ENCODE assay signal across 13 cellular contexts in the genomic region with DNA sequence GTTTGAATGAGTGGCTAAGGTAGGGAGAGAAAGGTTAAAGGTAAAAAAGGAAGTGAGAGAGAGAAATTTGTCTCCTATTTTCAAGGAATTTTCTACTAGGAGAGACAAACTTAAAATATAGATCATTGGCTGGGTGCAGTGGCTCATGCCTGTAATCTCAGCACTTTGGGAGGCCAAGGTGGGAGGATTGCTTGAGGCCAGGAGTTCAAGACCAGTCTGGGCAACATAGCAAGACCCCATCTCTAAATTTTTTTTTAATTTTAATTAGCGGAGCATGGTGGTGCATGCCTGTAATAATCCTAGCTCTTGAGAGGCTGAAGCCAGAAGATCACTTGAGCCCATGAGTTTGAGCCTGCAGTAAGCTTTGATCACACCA. TPM values are rescaled to one million over a fixed set of nuclear protein-coding genes. Genes with fewer than 3 reads are reported as not detected.
DNase-seq lines count a peak whose midpoint lies in the region; ATAC-seq, FAIRE-seq and TF ChIP-seq lines count a peak whose summit lies in the region.
"Not testable (repeated sequence)": the region's sequence is repeated elsewhere in the genome, so short reads cannot be mapped to it uniquely, and the experiment has no call there.
"Had no signal": no experiment of that assay in that cellular context is flagged by ENCODE, and none has a peak within 500 bp of the region (broad histone marks: within the 10 kb centered on the region; RNA-seq: fewer than 3 reads in every experiment).

No MANE protein-coding gene starts in this region.

- not testable (repeated sequence) for H3K4me1 ChIP-seq in CD4-positive, CD25-positive, alpha-beta regulatory T cell (ENCODE audit: control insufficient read depth, insufficient read depth, low read length, poor library complexity, severe bottlenecking); K562 (replicated peaks in 1 of 2; ENCODE audit: control insufficient read depth in 2 of 2, insufficient read depth in 2 of 2, low read length in 2 of 2); esophagus muscularis mucosa
- peaks cover 12% of the 10 kb centered on the region for H3K4me1 ChIP-seq in PC-3 (ENCODE audit: insufficient read depth, low read length)
- peaks cover 3 to 19% (median 9%) of the 10 kb centered on the region in 4 donors for H3K4me1 ChIP-seq in liver (ENCODE audit: control insufficient read depth in 4 of 4, insufficient read depth in 4 of 4, low read length in 3 of 4)
- peaks cover 18 to 27% (median 19%) of the 10 kb centered on the region in 3 donors for H3K4me1 ChIP-seq in pancreas
- H3K4me1 ChIP-seq in transverse colon, result peaks cover 11 to 26% (median 21%) of the 10 kb centered on the region in 4 donors

- H3K4me3 ChIP-seq in CD4-positive, CD25-positive, alpha-beta regulatory T cell (ENCODE audit: low read depth, low read length); PC-3 (ENCODE audit: low read length); K562; esophagus muscularis mucosa; liver (ENCODE audit: low read depth in 1 of 3, low read length in 3 of 3); pancreas; transverse colon: not testable (repeated sequence)

- TF ChIP-seq POLR2A in K562 (conservative IDR thresholded peaks at IDR 0.05); esophagus muscularis mucosa (IDR thresholded peaks at IDR 0.05; ENCODE audit: low read depth); transverse colon (IDR thresholded peaks at IDR 0.05): not testable (repeated sequence)

- H3K4me1 Mint-ChIP-seq in CD4-positive, CD25-positive, alpha-beta regulatory T cell, result not testable (repeated sequence)

- in situ Hi-C loops in K562 (cut with MboI); transverse colon (cut with MboI; ENCODE audit: low pct_ligation_motif_present in 1 of 4, low pct_unique_long_range_greater_than_20kb in 1 of 4, low sequenced_read_pairs in 3 of 4): not testable (repeated sequence)

- not testable (repeated sequence) for H3K27ac ChIP-seq in CD4-positive, CD25-positive, alpha-beta regulatory T cell (ENCODE audit: insufficient read depth, low read length, poor library complexity, severe bottlenecking); K562 (ENCODE audit: extremely low read depth, low read depth, low read length); esophagus muscularis mucosa (replicated peaks in 1 of 4)
- H3K27ac ChIP-seq in PC-3 (ENCODE audit: low read length), result peak overlapping the region; percentile 37; the same call in 1 of the 2 replicates
- H3K27ac ChIP-seq in liver (ENCODE audit: low read depth in 1 of 2, low read length in 2 of 2), result peak overlapping the region; percentile 65 to 70
- H3K27ac ChIP-seq in pancreas, result peak overlapping the region; percentile 4 to 71 (median 29)
- H3K27ac ChIP-seq in transverse colon, result peak overlapping the region; percentile 70 to 80 (median 76)

- H3K9ac ChIP-seq in PC-3 (ENCODE audit: low read length); K562 (ENCODE audit: insufficient read depth in 1 of 2, low read depth in 2 of 2, low read length in 2 of 2); liver (ENCODE audit: low read depth in 1 of 2, low read length in 2 of 2): not testable (repeated sequence)

- POLR2A ChIA-PET in PC-3 (lab: Charles Lee; ENCODE audit: unreplicated experiment), result interaction anchor here (0.6 kb wide), 1 partner anchor 135 kb away, joined by 25 read pairs; no protein-coding TSS in a partner anchor
- POLR2A ChIA-PET in K562 (lab: Yijun Ruan, JAX), result interaction anchor here (0.6 to 2.3 kb wide), 3 partner anchors 13 to 177 kb away, joined by 3 to 7 read pairs (median 3); no protein-coding TSS in a partner anchor

- intact Hi-C loops in PC-3 (cut with micrococcal nuclease); K562 (cut with micrococcal nuclease); esophagus muscularis mucosa (cut with DNase I); pancreas (cut with DNase I); transverse colon (cut with DNase I; ENCODE audit: low total_unique reads): not testable (repeated sequence)

- 94% methylated on average over 1 of the region's 1 CpG for WGBS in K562 (ENCODE audit: insufficient coverage, low coverage, missing lambda C conversion rate)
- WGBS in esophagus muscularis mucosa, result 73% methylated on average over 1 of the region's 1 CpG
- WGBS in liver, result 51% methylated on average over 1 of the region's 1 CpG
- WGBS in pancreas, 2 donors, result 50 to 55% methylated on average over 1 of the region's 1 CpG
- WGBS in transverse colon (ENCODE audit: low coverage in 1 of 2), 2 donors, result 100% methylated on average over 1 of the region's 1 CpG

- TF ChIP-seq RAD21 in K562 (CRISPR knock-in tag; conservative IDR thresholded peaks at IDR 0.05 in 1 of 2, IDR thresholded peaks at IDR 0.05 in 1 of 2); liver (IDR thresholded peaks at IDR 0.05): not testable (repeated sequence)

- not testable (repeated sequence) for H3K79me2 ChIP-seq in PC-3 (ENCODE audit: low read length); K562 (ENCODE audit: control insufficient read depth, insufficient read depth, low read length)

- not testable (repeated sequence) for DNase-seq in CD4-positive, CD25-positive, alpha-beta regulatory T cell; PC-3; K562 (ENCODE audit: extremely low read depth in 1 of 4, low spot score in 3 of 4); pancreas; transverse colon
- DNase-seq in esophagus muscularis mucosa (ENCODE audit: extremely low spot score), result peak; percentile 42

- not testable (repeated sequence) for FAIRE-seq in K562 (lab: Jason Lieb, UNC); pancreas (lab: Jason Lieb, UNC)

- not testable (repeated sequence) for TF ChIP-seq CTCF in PC-3 (conservative IDR thresholded peaks at IDR 0.05; ENCODE audit: low read depth, low read length); K562 (IDR thresholded peaks at IDR 0.05 in 2 of 3, conservative IDR thresholded peaks at IDR 0.05 in 1 of 3; ENCODE audit: insufficient read depth in 2 of 3, low read depth in 1 of 3, low read length in 3 of 3); esophagus muscularis mucosa (IDR thresholded peaks at IDR 0.05); liver (IDR thresholded peaks at IDR 0.05; ENCODE audit: low read depth, low read length, missing input control); pancreas (IDR thresholded peaks at IDR 0.05); transverse colon (IDR thresholded peaks at IDR 0.05)

- not testable (repeated sequence) for ATAC-seq in CD4-positive, CD25-positive, alpha-beta regulatory T cell (ENCODE audit: low read depth in 2 of 2); PC-3; K562; pancreas

- BruUV-seq in PC-3 (replicated peaks; lab: Mats Ljungman, UMichigan); K562 (replicated peaks; lab: Mats Ljungman, UMichigan): not testable (repeated sequence)

- CTCF ChIA-PET in PC-3 (lab: Charles Lee); K562 (lab: Yijun Ruan, JAX; ENCODE audit: low intra/inter-chr PET ratio): not testable (repeated sequence)

- not testable (repeated sequence) for H3K27me3 Mint-ChIP-seq in CD4-positive, CD25-positive, alpha-beta regulatory T cell

- H3K9me1 ChIP-seq in K562 (ENCODE audit: control insufficient read depth, insufficient read depth, low read length), result not testable (repeated sequence)

- H3K27ac Mint-ChIP-seq in CD4-positive, CD25-positive, alpha-beta regulatory T cell, result peak overlapping the region in 2 of 3 donors; percentile 13 to 53

- H2AFZ ChIP-seq in PC-3 (ENCODE audit: low read length); K562 (ENCODE audit: low read depth, low read length): not testable (repeated sequence)

- peak overlapping the region; percentile 23; the same call in 1 of the 2 replicates for H3K4me2 ChIP-seq in PC-3 (ENCODE audit: low read length)
- H3K4me2 ChIP-seq in K562 (ENCODE audit: insufficient read depth, low read length), result not testable (repeated sequence)

- not testable (repeated sequence) for H3K4me3 Mint-ChIP-seq in CD4-positive, CD25-positive, alpha-beta regulatory T cell

- not testable (repeated sequence) for H3K9me3 ChIP-seq in CD4-positive, CD25-positive, alpha-beta regulatory T cell (ENCODE audit: control insufficient read depth in 2 of 2, low read length in 2 of 2); PC-3 (ENCODE audit: low read length); K562 (replicated peaks; ENCODE audit: control insufficient read depth, insufficient read depth, low read depth, low read length); esophagus muscularis mucosa; liver (ENCODE audit: control insufficient read depth in 4 of 4, low read length in 3 of 4); pancreas; transverse colon

- H3K36me3 Mint-ChIP-seq in CD4-positive, CD25-positive, alpha-beta regulatory T cell, result peaks cover 47% of the 10 kb centered on the region

- not testable (repeated sequence) for H3F3A ChIP-seq in PC-3 (ENCODE audit: low read length, unreplicated experiment)

- H3K27me3 ChIP-seq in CD4-positive, CD25-positive, alpha-beta regulatory T cell (ENCODE audit: control insufficient read depth, insufficient read depth, low read length); PC-3 (ENCODE audit: low read length); K562 (ENCODE audit: control insufficient read depth in 2 of 2, insufficient read depth in 2 of 2, low read length in 2 of 2); esophagus muscularis mucosa; liver (ENCODE audit: control insufficient read depth in 4 of 4, insufficient read depth in 4 of 4, low read length in 3 of 4); pancreas; transverse colon: not testable (repeated sequence)

- H3K36me3 ChIP-seq in CD4-positive, CD25-positive, alpha-beta regulatory T cell (ENCODE audit: control insufficient read depth, insufficient read depth, low read length), result peaks cover 27% of the 10 kb centered on the region
- H3K36me3 ChIP-seq in PC-3 (ENCODE audit: low read depth, low read length); K562 (ENCODE audit: control insufficient read depth, insufficient read depth, low read length); liver (ENCODE audit: control insufficient read depth in 4 of 4, insufficient read depth in 3 of 4, low read depth in 1 of 4, low read length in 3 of 4); pancreas; transverse colon: not testable (repeated sequence)
- H3K36me3 ChIP-seq in esophagus muscularis mucosa, result peaks cover 7 to 16% (median 11%) of the 10 kb centered on the region in 4 donors

- H3K9me2 ChIP-seq in PC-3 (replicated peaks; ENCODE audit: low read length), result not testable (repeated sequence)

- H4K20me1 ChIP-seq in PC-3 (ENCODE audit: low read length); K562 (replicated peaks; ENCODE audit: control insufficient read depth, insufficient read depth, low read length): not testable (repeated sequence)

- H3K9me3 Mint-ChIP-seq in CD4-positive, CD25-positive, alpha-beta regulatory T cell, result not testable (repeated sequence)

- not testable (repeated sequence) for TF ChIP-seq EP300 in K562 (IDR thresholded peaks at IDR 0.05; ENCODE audit: low read length); esophagus muscularis mucosa (IDR thresholded peaks at IDR 0.05); transverse colon (IDR thresholded peaks at IDR 0.05; ENCODE audit: low read depth)

RNA-seq across cellular contexts. Expression of gene TCEANC2, which starts 41.3 kb away (rescaled TPM):
- 8.4 TPM for total RNA-seq in CD4-positive, CD25-positive, alpha-beta regulatory T cell
- 1 to 10 TPM; 3.6 to 6.9 (median 6.2) TPM for polyA plus RNA-seq in CD4-positive, CD25-positive, alpha-beta regulatory T cell
- total RNA-seq in PC-3 (2014; rRNA removed) (4.2 and 7.7 TPM in 2 replicates), K562 (2014; rRNA removed) (3.3 and 6.2 TPM in 2 replicates), K562 (2014; rRNA removed; fragmentation: Illumina TruSeq; extraction: Trizol) (6.3 and 8.2 TPM in 2 replicates), K562 (2015; rRNA removed; fragmentation: Illumina TruSeq; extraction: Trizol) (4.7 and 5.6 TPM in 2 replicates), K562 (2021) (7.0 and 7.2 TPM in 2 replicates), esophagus muscularis mucosa (1 to 10 TPM; 4.8 to 8.6 (median 7.1) TPM), liver (1 to 10 TPM; 1.9 to 2.1 TPM), pancreas (1 to 10 TPM; 1.3 to 3.8 (median 2.2) TPM), transverse colon (1 to 10 TPM; 1.4 to 7.1 (median 5.7) TPM)
- total RNA-seq in K562 (2011; cell fraction: chromatin; rRNA removed; ENCODE audit: low replicate concordance), result 6.1 and 7.8 TPM in 2 replicates
- total RNA-seq in K562 (2011; cell fraction: nucleolus; rRNA removed), result 3.8 and 5.4 TPM in 2 replicates
- total RNA-seq in K562 (2011; cell fraction: nucleoplasm; rRNA removed), result 6.5 and 11.8 TPM in 2 replicates
- polyA plus RNA-seq in K562 (2011; rRNA removed) (7.4 and 8.4 TPM in 2 replicates), K562 (2014; fragmentation: Illumina TruSeq; extraction: Trizol) (6.0 and 7.1 TPM in 2 replicates), K562 (2014; fragmentation: Nextera tagmentation; extraction: Ambion mirVana) (10 to 100 TPM in 1 of 2 experiments, 1 to 10 TPM in 1; 9.8 to 10.2 TPM), K562 (2014; rRNA removed) (5.2 and 5.3 TPM in 2 replicates), liver (1 to 10 TPM in 1 of 2 donors, under 1 TPM in 1; 0.89 to 1.6 TPM), pancreas (1 to 10 TPM; 1.1 to 1.4 TPM)
- polyA plus RNA-seq in K562 (2011; cell fraction: cytosol; rRNA removed), result 5.2 and 8.1 TPM in 2 replicates
- polyA plus RNA-seq in K562 (2011; cell fraction: nucleus; rRNA removed), result 6.6 and 7.9 TPM in 2 replicates
- 3.3 and 6.6 TPM in 2 replicates for polyA plus RNA-seq in K562 (2012)
- 7.1 and 8.4 TPM in 2 replicates for polyA minus RNA-seq in K562 (2011; rRNA and poly(A)+ RNA removed)
- polyA minus RNA-seq in K562 (2011; cell fraction: cytosol; rRNA and poly(A)+ RNA removed), result 2.4 and 3.2 TPM in 2 replicates
- polyA minus RNA-seq in K562 (2011; cell fraction: nucleus; rRNA and poly(A)+ RNA removed), result 2.8 and 6.6 TPM in 2 replicates

RNA-seq across cellular contexts. Expression of gene TMEM59, which starts 41.7 kb away (rescaled TPM):
- 180 TPM for total RNA-seq in CD4-positive, CD25-positive, alpha-beta regulatory T cell
- 100 to 1,000 TPM; 605 to 863 (median 688) TPM for polyA plus RNA-seq in CD4-positive, CD25-positive, alpha-beta regulatory T cell
- total RNA-seq in PC-3 (2014; rRNA removed) (71.5 and 133 TPM in 2 replicates), K562 (2014; rRNA removed) (97.2 and 122 TPM in 2 replicates), K562 (2014; rRNA removed; fragmentation: Illumina TruSeq; extraction: Trizol) (151 and 168 TPM in 2 replicates), K562 (2015; rRNA removed; fragmentation: Illumina TruSeq; extraction: Trizol) (137 and 144 TPM in 2 replicates), K562 (2021) (163 and 186 TPM in 2 replicates), esophagus muscularis mucosa (100 to 1,000 TPM; 238 to 334 (median 288) TPM), liver (100 to 1,000 TPM; 255 to 261 TPM), pancreas (100 to 1,000 TPM; 175 to 316 (median 232) TPM), transverse colon (100 to 1,000 TPM in 3 of 4 donors, 10 to 100 TPM in 1; 71.6 to 858 (median 226) TPM)
- total RNA-seq in K562 (2011; cell fraction: chromatin; rRNA removed; ENCODE audit: low replicate concordance), result 144 and 157 TPM in 2 replicates
- total RNA-seq in K562 (2011; cell fraction: nucleolus; rRNA removed), result 168 and 198 TPM in 2 replicates
- 246 and 274 TPM in 2 replicates for total RNA-seq in K562 (2011; cell fraction: nucleoplasm; rRNA removed)
- polyA plus RNA-seq in K562 (2011; rRNA removed) (299 and 316 TPM in 2 replicates), K562 (2014; fragmentation: Illumina TruSeq; extraction: Trizol) (133 and 136 TPM in 2 replicates), K562 (2014; fragmentation: Nextera tagmentation; extraction: Ambion mirVana) (100 to 1,000 TPM; 196 to 202 TPM), K562 (2014; rRNA removed) (93.1 and 127 TPM in 2 replicates), liver (100 to 1,000 TPM; 298 to 436 TPM), pancreas (100 to 1,000 TPM in 1 of 2 donors, 10 to 100 TPM in 1; 59.9 to 287 TPM)
- 93.8 and 181 TPM in 2 replicates for polyA plus RNA-seq in K562 (2011; cell fraction: cytosol; rRNA removed)
- polyA plus RNA-seq in K562 (2011; cell fraction: nucleus; rRNA removed), result 45.4 and 94.5 TPM in 2 replicates
- polyA plus RNA-seq in K562 (2012), result 189 and 249 TPM in 2 replicates
- 146 and 161 TPM in 2 replicates for polyA minus RNA-seq in K562 (2011; rRNA and poly(A)+ RNA removed)
- polyA minus RNA-seq in K562 (2011; cell fraction: cytosol; rRNA and poly(A)+ RNA removed), result 68.4 and 86.7 TPM in 2 replicates
- 12.7 and 29.8 TPM in 2 replicates for polyA minus RNA-seq in K562 (2011; cell fraction: nucleus; rRNA and poly(A)+ RNA removed)

RNA-seq across cellular contexts. Expression of gene CDCP2, which starts 58.1 kb away (rescaled TPM):
- total RNA-seq in CD4-positive, CD25-positive, alpha-beta regulatory T cell, result 0.15 TPM
- not detected for polyA plus RNA-seq in CD4-positive, CD25-positive, alpha-beta regulatory T cell
- total RNA-seq in PC-3 (2014; rRNA removed) (0.35 TPM in 1 of 2 replicates, not detected in the other), K562 (2014; rRNA removed) (not detected in 2 replicates), K562 (2014; rRNA removed; fragmentation: Illumina TruSeq; extraction: Trizol) (0.06 TPM in 1 of 2 replicates, not detected in the other), K562 (2015; rRNA removed; fragmentation: Illumina TruSeq; extraction: Trizol) (not detected in 2 replicates), K562 (2021) (not detected in 2 replicates), esophagus muscularis mucosa (under 1 TPM in 3 of 4 donors, not detected in 1; 0.26 to 0.40 (median 0.33) TPM), liver (under 1 TPM in 1 of 2 donors, not detected in 1; under 0.01 TPM), pancreas (under 1 TPM in 1 of 6 donors, not detected in 5; 0.08 TPM), transverse colon (under 1 TPM in 1 of 4 donors, not detected in 3; 0.48 TPM)
- total RNA-seq in K562 (2011; cell fraction: chromatin; rRNA removed; ENCODE audit: low replicate concordance), result 0.14 and 0.21 TPM in 2 replicates
- total RNA-seq in K562 (2011; cell fraction: nucleolus; rRNA removed), result not detected in 2 replicates
- 0.22 TPM in 1 of 2 replicates, not detected in the other for total RNA-seq in K562 (2011; cell fraction: nucleoplasm; rRNA removed)
- polyA plus RNA-seq in K562 (2011; rRNA removed) (not detected in 2 replicates), K562 (2014; fragmentation: Illumina TruSeq; extraction: Trizol) (not detected in 2 replicates), K562 (2014; fragmentation: Nextera tagmentation; extraction: Ambion mirVana) (not detected), K562 (2014; rRNA removed) (0.05 TPM in 1 of 2 replicates, not detected in the other), liver (not detected), pancreas (not detected)
- 0.03 TPM in 1 of 2 replicates, not detected in the other for polyA plus RNA-seq in K562 (2011; cell fraction: cytosol; rRNA removed)
- polyA plus RNA-seq in K562 (2011; cell fraction: nucleus; rRNA removed), result not detected in 2 replicates
- not detected in 2 replicates for polyA plus RNA-seq in K562 (2012)
- polyA minus RNA-seq in K562 (2011; rRNA and poly(A)+ RNA removed), result 0.09 TPM in 1 of 2 replicates, not detected in the other
- polyA minus RNA-seq in K562 (2011; cell fraction: cytosol; rRNA and poly(A)+ RNA removed), result not detected in 2 replicates
- not detected in 2 replicates for polyA minus RNA-seq in K562 (2011; cell fraction: nucleus; rRNA and poly(A)+ RNA removed)
- total RNA-seq: A673, Daoy, GM23248, H4, HT-29 had no signal
- polyA plus RNA-seq: AG04450, GM23248 had no signal
